2 cellular contexts compared by ENCODE assay signal in genomic region chr9:111483419-111483861, GRCh38.
A peak's percentile ranks its signal among the peaks of the same experiment; 100 is the strongest.
TF ChIP-seq lines count a peak whose summit lies in the region.

No MANE protein-coding gene starts in this region.

TF ChIP-seq in GM12878, 131 proteins besides CTCF, POLR2A, EP300 and RAD21 (continues in another document):
- peak; percentile 84 for TF ChIP-seq YY1 (IDR thresholded peaks at IDR 0.05; ENCODE audit: low read depth, low read length)
- TF ChIP-seq PAX8 (IDR thresholded peaks at IDR 0.05): no peak
- no peak for TF ChIP-seq ZNF592 (IDR thresholded peaks at IDR 0.05)
- TF ChIP-seq ZBTB40 (IDR thresholded peaks at IDR 0.05; ENCODE audit: borderline replicate concordance): no peak
- TF ChIP-seq BHLHE40 (IDR thresholded peaks at IDR 0.05; ENCODE audit: borderline replicate concordance in 1 of 2, low read depth in 2 of 2, low read length in 1 of 2): no peak
- TF ChIP-seq BCLAF1 (IDR thresholded peaks at IDR 0.05): no peak
- no peak for TF ChIP-seq ZNF622 (IDR thresholded peaks at IDR 0.05)
- no peak for TF ChIP-seq MEF2A (IDR thresholded peaks at IDR 0.05; ENCODE audit: insufficient read depth, low read depth, low read length)
- TF ChIP-seq HDAC2 (IDR thresholded peaks at IDR 0.05): no peak
- TF ChIP-seq RELA (IDR thresholded peaks at IDR 0.05; ENCODE audit: borderline replicate concordance, partially characterized antibody): no peak
- no peak for TF ChIP-seq CHD2 (IDR thresholded peaks at IDR 0.05; ENCODE audit: borderline replicate concordance, low read depth, low read length)
- TF ChIP-seq, protein P1, sequence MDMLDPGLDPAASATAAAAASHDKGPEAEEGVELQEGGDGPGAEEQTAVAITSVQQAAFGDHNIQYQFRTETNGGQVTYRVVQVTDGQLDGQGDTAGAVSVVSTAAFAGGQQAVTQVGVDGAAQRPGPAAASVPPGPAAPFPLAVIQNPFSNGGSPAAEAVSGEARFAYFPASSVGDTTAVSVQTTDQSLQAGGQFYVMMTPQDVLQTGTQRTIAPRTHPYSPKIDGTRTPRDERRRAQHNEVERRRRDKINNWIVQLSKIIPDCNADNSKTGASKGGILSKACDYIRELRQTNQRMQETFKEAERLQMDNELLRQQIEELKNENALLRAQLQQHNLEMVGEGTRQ (IDR thresholded peaks at IDR 0.05; ENCODE audit: borderline replicate concordance, low read depth, low read length): no peak
- no peak for TF ChIP-seq MXI1 (IDR thresholded peaks at IDR 0.05; ENCODE audit: low read depth, low read length)

TF ChIP-seq in HepG2, 621 proteins besides CTCF, POLR2A, EP300 and RAD21:
- no peak for TF ChIP-seq MTERF4 (CRISPR knock-in tag; IDR thresholded peaks at IDR 0.05)
- TF ChIP-seq ZFY (CRISPR knock-in tag; IDR thresholded peaks at IDR 0.05): peak; percentile 20; the same call in 1 of the 2 replicates
- TF ChIP-seq SKI (IDR thresholded peaks at IDR 0.05; ENCODE audit: partially characterized antibody): peak; percentile 9
- TF ChIP-seq YEATS4 (CRISPR knock-in tag; IDR thresholded peaks at IDR 0.05; ENCODE audit: borderline replicate concordance): peak; percentile 4; the same call in 1 of the 2 replicates
- no peak for TF ChIP-seq CREB1 (IDR thresholded peaks at IDR 0.05)
- TF ChIP-seq CREB1 (CRISPR knock-in tag; IDR thresholded peaks at IDR 0.05): no peak
- peak; percentile 81 for TF ChIP-seq YY1 (IDR thresholded peaks at IDR 0.05; ENCODE audit: insufficient read depth, insufficient replicate concordance, low read depth, low read length)
- TF ChIP-seq ZNF558 (CRISPR knock-in tag; IDR thresholded peaks at IDR 0.05; ENCODE audit: borderline replicate concordance): 0 out of 2 replicates have a peak, but pooled peaks have one; percentile 10
- peak; percentile 1; the same call in 1 of the 2 replicates for TF ChIP-seq TMF1 (CRISPR knock-in tag; IDR thresholded peaks at IDR 0.05; ENCODE audit: low read depth)
